Comparison of ENCODE assay signal across 20 cellular contexts in genomic region chr1:161381707-161382106, GRCh38. TPM values are rescaled to one million over a fixed set of nuclear protein-coding genes. Genes with fewer than 3 reads are reported as not detected.
DNase-seq lines count a peak whose midpoint lies in the region; ATAC-seq, FAIRE-seq and TF ChIP-seq lines count a peak whose summit lies in the region.
"Had no signal": no experiment of that assay in that cellular context is flagged by ENCODE, and none has a peak within 500 bp of the region (broad histone marks: within the 10 kb centered on the region; RNA-seq: fewer than 3 reads in every experiment).

No MANE protein-coding gene starts in this region.

- intact Hi-C loops in left lung (cut with DNase I): loop anchor here in 1 of 2 donors (10.0 kb wide), 1 partner anchor 157 kb away; the partner anchor contains the start of genes APOA2 and TOMM40L

- no peaks in the 10 kb centered on the region for H3K27me3 Mint-ChIP-seq in astrocyte (ENCODE audit: low read depth, unreplicated experiment)
- H3K27me3 Mint-ChIP-seq: activated naive CD8-positive, alpha-beta T cell had no signal

- peak; percentile 35 for ATAC-seq in left lung

- H3K79me2 ChIP-seq in ACC112 (ENCODE audit: control insufficient read depth, insufficient read depth, low read length, unreplicated experiment) (no peaks in the 10 kb centered on the region), astrocyte (ENCODE audit: insufficient read depth, low read length) (no peaks in the 10 kb centered on the region)

- H3K4me1 ChIP-seq in ACC112 (ENCODE audit: control insufficient read depth, insufficient read depth, low read length, unreplicated experiment) (peaks cover 16% of the 10 kb centered on the region), astrocyte (ENCODE audit: insufficient read depth, low read length) (peaks cover 9% of the 10 kb centered on the region), left lung (peaks cover 5 to 21% of the 10 kb centered on the region in 2 donors)
- H3K4me1 ChIP-seq: colonic mucosa had no signal

- H3K27me3 ChIP-seq in ACC112 (ENCODE audit: insufficient read depth, low read length) (no peaks in the 10 kb centered on the region), astrocyte (ENCODE audit: insufficient read depth, low read length) (no peaks in the 10 kb centered on the region), left lung (no peaks in the 10 kb centered on the region)
- H3K27me3 ChIP-seq: body of pancreas, colonic mucosa, foreskin keratinocyte, right atrium auricular region had no signal

- no peaks in the 10 kb centered on the region for H3K9me3 Mint-ChIP-seq in astrocyte (ENCODE audit: unreplicated experiment)

- H3K36me3 ChIP-seq in ACC112 (ENCODE audit: insufficient read depth, low read length) (no peaks in the 10 kb centered on the region), astrocyte (ENCODE audit: insufficient read depth, low read length) (no peaks in the 10 kb centered on the region), left lung (no peaks in the 10 kb centered on the region)
- H3K36me3 ChIP-seq: colonic mucosa, lower lobe of right lung, right atrium auricular region had no signal

- no peaks in the 10 kb centered on the region for H4K20me1 ChIP-seq in astrocyte (ENCODE audit: insufficient read depth, low read length)

- H2AFZ ChIP-seq in ACC112 (ENCODE audit: low read length, unreplicated experiment) (peak overlapping the region; percentile 82), astrocyte (ENCODE audit: low read depth, low read length) (peak overlapping the region; percentile 61)

- no peak for TF ChIP-seq CTCF in astrocyte (IDR thresholded peaks at IDR 0.05; ENCODE audit: insufficient read depth, low read depth, low read length)
- TF ChIP-seq CTCF in left lung (IDR thresholded peaks at IDR 0.05): no peak

- no peak overlapping the region for H3K4me2 ChIP-seq in astrocyte (ENCODE audit: low read length)

- peak overlapping the region; percentile 97 for H3K27ac ChIP-seq in ACC112 (ENCODE audit: low read depth, low read length)
- no peak overlapping the region for H3K27ac ChIP-seq in astrocyte (ENCODE audit: low read depth, low read length)
- no peak overlapping the region for H3K27ac ChIP-seq in left lung
- H3K27ac ChIP-seq: colonic mucosa, lower lobe of right lung had no signal

- H3K9me3 ChIP-seq in astrocyte (ENCODE audit: insufficient read depth, low read depth, low read length) (no peaks in the 10 kb centered on the region), left lung (no peaks in the 10 kb centered on the region)
- H3K9me3 ChIP-seq: body of pancreas, colonic mucosa, lower lobe of right lung, right atrium auricular region had no signal

- peak overlapping the region; percentile 52 for H3K9ac ChIP-seq in astrocyte (ENCODE audit: low read length)

- no peak overlapping the region for H3K4me3 Mint-ChIP-seq in astrocyte (ENCODE audit: unreplicated experiment)
- H3K4me3 Mint-ChIP-seq: activated naive CD8-positive, alpha-beta T cell had no signal

- H3K4me3 ChIP-seq in ACC112 (ENCODE audit: low read depth, low read length) (no peak overlapping the region), astrocyte (ENCODE audit: insufficient read depth, low read depth, low read length) (no peak overlapping the region), left lung (no peak overlapping the region)
- H3K4me3 ChIP-seq: body of pancreas, colonic mucosa, lower lobe of right lung, right atrium auricular region had no signal

- peaks cover 7% of the 10 kb centered on the region for H3K4me1 Mint-ChIP-seq in astrocyte (ENCODE audit: low read depth, unreplicated experiment)

- DNase-seq in HT1080 (ENCODE audit: low read depth) (peak; percentile 19), astrocyte (ENCODE audit: low read depth) (no peak), left lung (no peak), NCI-H1436 treated with DMSO at 0.1 percent for 48 hours (lab: John Stamatoyannopoulos, UW) (no peak), NCI-H2171 treated with DMSO at 0.1 percent for 48 hours (lab: John Stamatoyannopoulos, UW) (no peak), cerebellum (ENCODE audit: low spot score) (no peak), Ammon's horn (ENCODE audit: low spot score) (no peak)
- DNase-seq: activated CD4-positive, alpha-beta T cell treated with anti-CD3 and anti-CD28 coated beads for 1 hour; body of pancreas; colonic mucosa; islet precursor cell; lower lobe of right lung; stimulated activated CD8-positive, alpha-beta memory T cell treated with anti-CD3 and anti-CD28 coated beads, Interleukin-4, amount 100 ng/mL, for 48 hours had no signal

- no peak for FAIRE-seq in astrocyte (lab: Jason Lieb, UNC)

- no peaks in the 10 kb centered on the region for H3K36me3 Mint-ChIP-seq in astrocyte (ENCODE audit: low read depth, unreplicated experiment)
- H3K36me3 Mint-ChIP-seq: activated naive CD8-positive, alpha-beta T cell had no signal

- H3K27ac Mint-ChIP-seq in astrocyte (ENCODE audit: unreplicated experiment): no peak overlapping the region
- H3K27ac Mint-ChIP-seq: activated naive CD8-positive, alpha-beta T cell had no signal

RNA-seq across cellular contexts. Expression of gene CFAP126, which starts 14.0 kb away (rescaled TPM):
- not detected in 2 replicates for total RNA-seq in HT1080 (2014; rRNA removed; shearing (Covaris generic))
- not detected in 2 replicates for polyA plus RNA-seq in HT1080 (2015; cell fraction: cytosol; rRNA removed)
- polyA plus RNA-seq in HT1080 (2015; cell fraction: nucleus; rRNA removed): not detected in 2 replicates
- total RNA-seq in astrocyte (not detected in 2 replicates), left lung (1 to 10 TPM in 1 of 2 donors, not detected in 1; 5.8 TPM), cerebellum (1.4 TPM)
- total RNA-seq: A673; activated CD8-positive, alpha-beta memory T cell treated with anti-CD3 and anti-CD28 coated beads for 36 hours; body of pancreas; colonic mucosa; foreskin keratinocyte; myocyte; right atrium auricular region had no signal
- polyA plus RNA-seq: foreskin keratinocyte had no signal
